ENCODE assay signal across 8 cellular contexts in genomic region chr5:173581408-173582197, GRCh38. TPM values are rescaled to one million over a fixed set of nuclear protein-coding genes. Genes with fewer than 3 reads are reported as not detected.
DNase-seq lines count a peak whose midpoint lies in the region; ATAC-seq, FAIRE-seq and TF ChIP-seq lines count a peak whose summit lies in the region.

No MANE protein-coding gene starts in this region.

- no peaks in the 10 kb centered on the region for H3K9me1 ChIP-seq in K562 (ENCODE audit: control insufficient read depth, insufficient read depth, low read length)

- TF ChIP-seq RAD21 in K562 (CRISPR knock-in tag; conservative IDR thresholded peaks at IDR 0.05 in 1 of 2, IDR thresholded peaks at IDR 0.05 in 1 of 2) (peak in 1 of 2 experiments; percentile 70; a peak in 3 of 4 replicates), liver (IDR thresholded peaks at IDR 0.05) (peak in 1 of 2 donors; percentile 45)

- no peak for TF ChIP-seq POLR2A in K562 (conservative IDR thresholded peaks at IDR 0.05)

- H3K4me3 ChIP-seq in SJCRH30 (no peak overlapping the region), K562 (no peak overlapping the region), liver (ENCODE audit: low read depth in 1 of 3, low read length in 3 of 3) (no peak overlapping the region), tibial artery (no peak overlapping the region)

- intact Hi-C loops in K562 (cut with micrococcal nuclease) (no loop called here), tibial artery (cut with DNase I; ENCODE audit: low total_unique reads) (no loop called here)

- POLR2A ChIA-PET in K562 (lab: Yijun Ruan, JAX) = interaction anchor here (0.6 to 1.1 kb wide), 3 partner anchors 9 to 269 kb away, joined by 3 read pairs; no protein-coding TSS in a partner anchor

- H3K27ac ChIP-seq in SJCRH30 = peak overlapping the region; percentile 74
- H3K27ac ChIP-seq in K562 (ENCODE audit: extremely low read depth, low read depth, low read length) = no peak overlapping the region
- no peak overlapping the region for H3K27ac ChIP-seq in liver (ENCODE audit: low read depth in 1 of 2, low read length in 2 of 2)
- no peak overlapping the region for H3K27ac ChIP-seq in tibial artery

- no peaks in the 10 kb centered on the region for H3K79me2 ChIP-seq in K562 (ENCODE audit: control insufficient read depth, insufficient read depth, low read length)

- H3K4me1 ChIP-seq in SJCRH30 (peaks cover 33% of the 10 kb centered on the region), K562 (replicated peaks in 1 of 2; ENCODE audit: control insufficient read depth in 2 of 2, insufficient read depth in 2 of 2, low read length in 2 of 2) (no peaks in the 10 kb centered on the region), liver (ENCODE audit: control insufficient read depth in 4 of 4, insufficient read depth in 4 of 4, low read length in 3 of 4) (no peaks in the 10 kb centered on the region), tibial artery (no peaks in the 10 kb centered on the region)

- H2AFZ ChIP-seq in K562 (ENCODE audit: low read depth, low read length) = no peak overlapping the region

- no peaks in the 10 kb centered on the region for H3K36me3 ChIP-seq in SJCRH30
- H3K36me3 ChIP-seq in K562 (ENCODE audit: control insufficient read depth, insufficient read depth, low read length) = no peaks in the 10 kb centered on the region
- H3K36me3 ChIP-seq in liver (ENCODE audit: control insufficient read depth in 4 of 4, insufficient read depth in 3 of 4, low read depth in 1 of 4, low read length in 3 of 4) = no peaks in the 10 kb centered on the region
- no peaks in the 10 kb centered on the region for H3K36me3 ChIP-seq in tibial artery

- H3K9ac ChIP-seq in K562 (ENCODE audit: insufficient read depth in 1 of 2, low read depth in 2 of 2, low read length in 2 of 2) = no peak overlapping the region
- no peak overlapping the region for H3K9ac ChIP-seq in liver (ENCODE audit: low read depth in 1 of 2, low read length in 2 of 2)

- TF ChIP-seq CTCF in AG09319 (IDR thresholded peaks at IDR 0.05; ENCODE audit: low read depth, low read length) = peak; percentile 58
- peak; percentile 67 to 86 (median 84) for TF ChIP-seq CTCF in K562 (IDR thresholded peaks at IDR 0.05 in 2 of 3, conservative IDR thresholded peaks at IDR 0.05 in 1 of 3; ENCODE audit: insufficient read depth in 2 of 3, low read depth in 1 of 3, low read length in 3 of 3)
- peak; percentile 38 for TF ChIP-seq CTCF in liver (IDR thresholded peaks at IDR 0.05; ENCODE audit: low read depth, low read length, missing input control)
- TF ChIP-seq CTCF in tibial artery (IDR thresholded peaks at IDR 0.05) = peak; percentile 41 to 59

- DNase-seq in AG09319 (ENCODE audit: extremely low read depth, low read depth) (no peak), SJCRH30 (peak; percentile 84 to 91), K562 (ENCODE audit: extremely low read depth in 1 of 4, low spot score in 3 of 4) (peak; percentile 66 to 84 (median 74)), tibial artery (no peak)

- WGBS in K562 (ENCODE audit: insufficient coverage, low coverage, missing lambda C conversion rate) = 5% methylated on average over 16 of the region's 16 CpGs
- WGBS in liver = 66% methylated on average over 16 of the region's 16 CpGs

- ATAC-seq in GM21447 (IDR thresholded peaks at IDR 0.05; ENCODE audit: unreplicated experiment) (peak; percentile 58), K562 (peak; percentile 97), GM18870 (IDR thresholded peaks at IDR 0.05; ENCODE audit: unreplicated experiment) (no peak), HG02642 (IDR thresholded peaks at IDR 0.05; ENCODE audit: poor library complexity, unreplicated experiment) (no peak)

- H3K27me3 ChIP-seq in SJCRH30 (no peaks in the 10 kb centered on the region), K562 (ENCODE audit: control insufficient read depth in 2 of 2, insufficient read depth in 2 of 2, low read length in 2 of 2) (peaks cover 0 to 12% of the 10 kb centered on the region in 2 experiments; a peak in 3 of 5 replicates), liver (ENCODE audit: control insufficient read depth in 4 of 4, insufficient read depth in 4 of 4, low read length in 3 of 4) (no peaks in the 10 kb centered on the region), tibial artery (no peaks in the 10 kb centered on the region)

- H3K9me3 ChIP-seq in SJCRH30 (replicated peaks) = peaks cover 14% of the 10 kb centered on the region; the same call in 1 of the 2 replicates
- H3K9me3 ChIP-seq in K562 (replicated peaks; ENCODE audit: control insufficient read depth, insufficient read depth, low read depth, low read length) = no peaks in the 10 kb centered on the region
- H3K9me3 ChIP-seq in liver (ENCODE audit: control insufficient read depth in 4 of 4, low read length in 3 of 4) = peaks cover 4 to 8% (median 5%) of the 10 kb centered on the region in 4 donors
- H3K9me3 ChIP-seq in tibial artery = peaks cover 0 to 8% (median 7%) of the 10 kb centered on the region in 3 donors

- H3K4me2 ChIP-seq in K562 (ENCODE audit: insufficient read depth, low read length) = no peak overlapping the region

- no peaks in the 10 kb centered on the region for H4K20me1 ChIP-seq in K562 (replicated peaks; ENCODE audit: control insufficient read depth, insufficient read depth, low read length)

- no peak for TF ChIP-seq EP300 in K562 (IDR thresholded peaks at IDR 0.05; ENCODE audit: low read length)

- BruUV-seq in K562 (replicated peaks; lab: Mats Ljungman, UMichigan) = no TSS peak

- in situ Hi-C loops in K562 (cut with MboI) = no loop called here

- peak; percentile 86 for FAIRE-seq in K562 (lab: Jason Lieb, UNC)

- CTCF ChIA-PET in K562 (lab: Yijun Ruan, JAX; ENCODE audit: low intra/inter-chr PET ratio) = interaction anchor here (1.2 kb wide), 1 partner anchor 392 kb away, joined by 5 read pairs; no protein-coding TSS in a partner anchor

TF ChIP-seq in K562, 482 proteins besides CTCF, POLR2A, EP300 and RAD21 (continues in another document):
- TF ChIP-seq SIRT6 (IDR thresholded peaks at IDR 0.05; ENCODE audit: low read depth, low read length) = no peak

TF ChIP-seq in liver, 16 proteins besides CTCF, POLR2A, EP300 and RAD21:
- TF ChIP-seq NR2F2 (IDR thresholded peaks at IDR 0.05) (no peak), MAX (IDR thresholded peaks at IDR 0.05) (no peak), GABPA (IDR thresholded peaks at IDR 0.05 in 1 of 2, conservative IDR thresholded peaks at IDR 0.05 in 1 of 2) (no peak), FOXA1 (IDR thresholded peaks at IDR 0.05) (no peak)

RNA-seq across cellular contexts. Expression of gene BOD1, which starts 34.8 kb away (rescaled TPM):
- 104 and 105 TPM in 2 replicates for total RNA-seq in SJCRH30 (2014; rRNA removed; shearing (Covaris generic))
- total RNA-seq in K562 (2011; cell fraction: chromatin; rRNA removed; ENCODE audit: low replicate concordance) = 16.7 and 29.4 TPM in 2 replicates
- 12.8 and 14.3 TPM in 2 replicates for total RNA-seq in K562 (2011; cell fraction: nucleolus; rRNA removed)
- 20.2 and 24.8 TPM in 2 replicates for total RNA-seq in K562 (2011; cell fraction: nucleoplasm; rRNA removed)
- total RNA-seq in K562 (2014; rRNA removed) (19.3 and 20.3 TPM in 2 replicates), K562 (2014; rRNA removed; fragmentation: Illumina TruSeq; extraction: Trizol) (20.2 and 22.6 TPM in 2 replicates), K562 (2015; rRNA removed; fragmentation: Illumina TruSeq; extraction: Trizol) (31.1 and 31.5 TPM in 2 replicates), K562 (2021) (17.9 and 22.0 TPM in 2 replicates), liver (10 to 100 TPM; 15.8 to 16.0 TPM)
- polyA plus RNA-seq in K562 (2011; rRNA removed) (31.6 and 35.6 TPM in 2 replicates), K562 (2014; fragmentation: Illumina TruSeq; extraction: Trizol) (22.0 and 24.6 TPM in 2 replicates), K562 (2014; fragmentation: Nextera tagmentation; extraction: Ambion mirVana) (10 to 100 TPM; 10.1 to 10.8 TPM), K562 (2014; rRNA removed) (23.8 and 26.7 TPM in 2 replicates), liver (10 to 100 TPM; 15.1 to 15.4 TPM)
- 12.4 and 22.2 TPM in 2 replicates for polyA plus RNA-seq in K562 (2011; cell fraction: cytosol; rRNA removed)
- 56.7 and 79.6 TPM in 2 replicates for polyA plus RNA-seq in K562 (2011; cell fraction: nucleus; rRNA removed)
- polyA plus RNA-seq in K562 (2012) = 18.4 and 19.0 TPM in 2 replicates
- polyA minus RNA-seq in K562 (2011; rRNA and poly(A)+ RNA removed) = 29.3 and 39.7 TPM in 2 replicates
- 8.3 and 10.8 TPM in 2 replicates for polyA minus RNA-seq in K562 (2011; cell fraction: cytosol; rRNA and poly(A)+ RNA removed)
- 14.5 and 37.8 TPM in 2 replicates for polyA minus RNA-seq in K562 (2011; cell fraction: nucleus; rRNA and poly(A)+ RNA removed)

Comparison
In these comparisons a context has a peak if more than half of its experiments do, and no peak if none do; other contexts are left out.
1. DNase-seq: peak in SJCRH30 (2 of 2) and K562 (4 of 4); none in AG09319 (single experiment) and tibial artery (0 of 2).
2. ATAC-seq: peak in GM21447 (single experiment) and K562 (single experiment); none in GM18870 (single experiment) and HG02642 (single experiment).
3. Peak in every context shown above with its lines, with median percentiles within 50 percentile points of each other: CTCF ChIP-seq.